In genomic region chr2:1854747-1855146, GRCh38 we compare ENCODE assay signal across 9 cellular contexts.
DNase-seq lines count a peak whose midpoint lies in the region; ATAC-seq and TF ChIP-seq lines count a peak whose summit lies in the region.
"Had no signal": no experiment of that assay in that cellular context is flagged by ENCODE, and none has a peak within 500 bp of the region (broad histone marks: within the 10 kb centered on the region; RNA-seq: fewer than 3 reads in every experiment).

No MANE protein-coding gene starts in this region.

- peak; percentile 47 for TF ChIP-seq CTCF in AG09309 (IDR thresholded peaks at IDR 0.05; ENCODE audit: control insufficient read depth, insufficient read depth, low read depth, low read length, missing control alignments)
- peak; percentile 34; the same call in 1 of the 2 replicates for TF ChIP-seq CTCF in VCaP (conservative IDR thresholded peaks at IDR 0.05)
- peak in 3 of 4 experiments; percentile 9 to 33 (median 14) for TF ChIP-seq CTCF in sigmoid colon (IDR thresholded peaks at IDR 0.05)

- H3K27me3 ChIP-seq in HUES64 (ENCODE audit: insufficient read depth, low read length) = peaks cover 14% of the 10 kb centered on the region; the same call in 1 of the 2 replicates
- H3K27me3 ChIP-seq in sigmoid colon = peaks cover 0 to 22% (median 0%) of the 10 kb centered on the region in 3 donors
- H3K27me3 ChIP-seq: adrenal gland had no signal

- TF ChIP-seq POLR2A in sigmoid colon (IDR thresholded peaks at IDR 0.05) = no peak

- H3K36me3 ChIP-seq in HUES64 (ENCODE audit: insufficient read depth, low read length) = no peaks in the 10 kb centered on the region
- no peaks in the 10 kb centered on the region for H3K36me3 ChIP-seq in sigmoid colon
- H3K36me3 ChIP-seq: adrenal gland had no signal

- H3K4me3 ChIP-seq in AG09309 (ENCODE audit: control insufficient read depth, low read depth, low read length) (no peak overlapping the region), HUES64 (ENCODE audit: low read length) (peak overlapping the region; percentile 55), sigmoid colon (peak overlapping the region in 1 of 4 donors; percentile 8)
- H3K4me3 ChIP-seq: adrenal gland had no signal

- H3K27ac ChIP-seq in HUES64 (ENCODE audit: low read depth, low read length) (no peak overlapping the region), VCaP (no peak overlapping the region), sigmoid colon (no peak overlapping the region)
- H3K27ac ChIP-seq: adrenal gland had no signal

- no peak for DNase-seq in AG09309 (ENCODE audit: low read depth)
- DNase-seq in left cardiac atrium = peak; percentile 37
- DNase-seq in sigmoid colon = no peak
- DNase-seq in NOMO-1 (lab: John Stamatoyannopoulos, UW; ENCODE audit: unreplicated experiment in 2 of 2) = no peak

- intact Hi-C loops in left cardiac atrium (cut with DNase I) (no loop called here), sigmoid colon (cut with DNase I) (loop anchor here (10.0 kb wide), 1 partner anchor 1450 kb away; no protein-coding TSS in a partner anchor)

- TF ChIP-seq EP300 in sigmoid colon (IDR thresholded peaks at IDR 0.05) = no peak

- ATAC-seq in left cardiac atrium (peak; percentile 70 to 83), HG03097 (IDR thresholded peaks at IDR 0.05; ENCODE audit: low FRiP score, unreplicated experiment) (no peak), GM19324 (IDR thresholded peaks at IDR 0.05; ENCODE audit: low FRiP score, unreplicated experiment) (no peak)

- 5% methylated on average over 14 of the region's 14 CpGs for WGBS in HUES64
- WGBS in sigmoid colon, 2 donors = 6 to 15% methylated on average over 14 of the region's 14 CpGs

- no peak overlapping the region for H3K9ac ChIP-seq in HUES64 (ENCODE audit: low read depth, low read length)

- H3K4me1 ChIP-seq in HUES64 (ENCODE audit: insufficient read depth, low read length) = 0 out of 2 replicates have a peak, but pooled peaks cover 6% of the 10 kb centered on the region
- H3K4me1 ChIP-seq in sigmoid colon = peaks cover 0 to 10% (median 0%) of the 10 kb centered on the region in 4 donors
- H3K4me1 ChIP-seq: adrenal gland had no signal

- H3K9me3 ChIP-seq in HUES64 (ENCODE audit: insufficient read depth, low read depth, low read length) (no peaks in the 10 kb centered on the region), sigmoid colon (no peaks in the 10 kb centered on the region)
- H3K9me3 ChIP-seq: adrenal gland had no signal

Comparison
In these comparisons a context has a peak if more than half of its experiments do, and no peak if none do; other contexts are left out.
1. ATAC-seq: peak in left cardiac atrium (2 of 2); none in HG03097 (single experiment) and GM19324 (single experiment).
2. Peak in every context shown above with its lines, with median percentiles within 50 percentile points of each other: CTCF ChIP-seq.